In the genomic region with DNA sequence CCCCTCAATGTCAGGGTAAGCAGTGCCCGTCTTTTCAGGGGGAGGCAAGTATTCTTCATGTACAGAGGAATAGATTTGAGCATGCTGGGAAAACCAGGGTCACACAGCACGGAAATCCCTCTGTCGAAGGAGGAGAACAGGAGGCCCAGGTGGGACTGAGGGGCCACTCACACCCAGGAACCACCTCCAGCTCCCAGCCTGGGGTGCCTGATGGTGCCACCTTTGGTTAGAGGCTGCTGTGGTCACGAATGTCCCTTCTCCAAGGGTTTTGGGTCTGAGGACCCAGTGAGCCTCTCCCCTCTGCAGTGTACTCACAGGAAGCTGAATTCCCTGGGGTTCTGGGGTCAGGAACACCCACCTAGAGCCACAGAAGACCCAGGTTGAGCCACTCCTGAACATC, we compare ENCODE assay signal across 36 cellular contexts.
"Had no signal": no experiment of that assay in that cellular context is flagged by ENCODE, and none has a peak within 500 bp of the region (broad histone marks: within the 10 kb centered on the region; RNA-seq: fewer than 3 reads in every experiment).

No MANE protein-coding gene starts in this region.

- FAIRE-seq: astrocyte, TTC549 had no signal

- H3K27ac Mint-ChIP-seq: activated B cell treated with CpG ODN at 0.5 μM for 24 hours; activated CD4-positive, alpha-beta memory T cell treated with anti-CD3 and anti-CD28 coated beads for 36 hours; activated CD4-positive, alpha-beta T cell treated with anti-CD3 and anti-CD28 coated beads, Interleukin-2, amount 10 ng/mL, durations not matched to agents 24 days and 14 days; activated CD8-positive, alpha-beta T cell treated with anti-CD3 and anti-CD28 coated beads for 36 hours; activated naive CD4-positive, alpha-beta T cell treated with anti-CD3 and anti-CD28 coated beads for 36 hours; activated naive CD4-positive, alpha-beta T cell treated with anti-CD3 and anti-CD28 coated beads, Interleukin-2, amount 50 U/mL, for 72 hours; activated naive CD8-positive, alpha-beta T cell treated with anti-CD3 and anti-CD28 coated beads for 36 hours; activated T-cell treated with anti-CD3 and anti-CD28 coated beads, Interleukin-2, amount 50 U/mL, for 72 hours; activated T-helper 1 cell treated with anti-CD3 and anti-CD28 coated beads, Interleukin-12 subunit alpha, Interleukin-12 subunit beta, Interleukin-2, Interleukin-4 antibody, amounts not matched to agents 30 ng/mL and 10 ng/mL and 1 ng/mL, durations not matched to agents 14 hours and 24 hours and 36 hours; activated T-helper 17 cell treated with anti-CD3 and anti-CD28 coated beads, Interleukin-2, amount 50 U/mL, for 72 hours; T-helper 1 cell treated with Interleukin-12 subunit alpha and Interleukin-12 subunit beta and Interleukin-4 antibody, amounts not matched to agents 30 μg/mL and 1 μg/mL, for 36 hours; T-helper 2 cell treated with Interferon-gamma antibody and Interleukin-4, amounts not matched to agents 5 μg/mL and 100 μg/mL, for 36 hours had no signal

- H3K36me3 Mint-ChIP-seq: activated CD4-positive, alpha-beta memory T cell treated with anti-CD3 and anti-CD28 coated beads for 36 hours; activated naive CD4-positive, alpha-beta T cell treated with anti-CD3 and anti-CD28 coated beads, Interleukin-2, amount 50 U/mL, for 72 hours; activated naive CD8-positive, alpha-beta T cell treated with anti-CD3 and anti-CD28 coated beads for 36 hours had no signal

- H3K36me3 ChIP-seq: adrenal gland, brain microvascular endothelial cell, breast epithelium had no signal

- H3K4me1 Mint-ChIP-seq: activated B cell treated with CpG ODN at 0.5 μM for 24 hours; activated CD4-positive, alpha-beta T cell treated with anti-CD3 and anti-CD28 coated beads, Interleukin-2, amount 10 ng/mL, durations not matched to agents 24 days and 14 days; activated naive CD8-positive, alpha-beta T cell treated with anti-CD3 and anti-CD28 coated beads for 36 hours; central memory CD8-positive, alpha-beta T cell had no signal

- H3K9me3 ChIP-seq: adrenal gland, body of pancreas, breast epithelium had no signal

- H3K4me3 ChIP-seq: adrenal gland, body of pancreas, breast epithelium had no signal

- H3K4me1 ChIP-seq: adrenal gland, body of pancreas, breast epithelium had no signal

- H3K9me3 Mint-ChIP-seq: activated CD4-positive, alpha-beta memory T cell treated with anti-CD3 and anti-CD28 coated beads for 36 hours; activated CD4-positive, alpha-beta T cell treated with anti-CD3 and anti-CD28 coated beads, Interleukin-2, amount 10 ng/mL, durations not matched to agents 24 days and 14 days; activated CD8-positive, alpha-beta T cell treated with anti-CD3 and anti-CD28 coated beads for 36 hours; activated naive CD4-positive, alpha-beta T cell treated with anti-CD3 and anti-CD28 coated beads for 36 hours; activated naive CD4-positive, alpha-beta T cell treated with anti-CD3 and anti-CD28 coated beads, Interleukin-2, amount 50 U/mL, for 72 hours; activated naive CD8-positive, alpha-beta T cell treated with anti-CD3 and anti-CD28 coated beads for 36 hours; activated T-cell treated with anti-CD3 and anti-CD28 coated beads, Interleukin-2, amount 50 U/mL, for 4 hours; activated T-cell treated with anti-CD3 and anti-CD28 coated beads, Interleukin-2, amount 50 U/mL, for 72 hours; activated T-helper 1 cell treated with anti-CD3 and anti-CD28 coated beads, Interleukin-12 subunit alpha, Interleukin-12 subunit beta, Interleukin-2, Interleukin-4 antibody, amounts not matched to agents 30 ng/mL and 10 ng/mL and 1 ng/mL, durations not matched to agents 14 hours and 24 hours and 36 hours; activated T-helper 17 cell treated with anti-CD3 and anti-CD28 coated beads, Interleukin-2, amount 50 U/mL, for 72 hours; central memory CD8-positive, alpha-beta T cell; T-helper 1 cell treated with Interleukin-12 subunit alpha and Interleukin-12 subunit beta and Interleukin-4 antibody, amounts not matched to agents 30 μg/mL and 1 μg/mL, for 36 hours; T-helper 2 cell treated with Interferon-gamma antibody and Interleukin-4, amounts not matched to agents 5 μg/mL and 100 μg/mL, for 36 hours had no signal

- H3K27ac ChIP-seq: adrenal gland, body of pancreas, brain microvascular endothelial cell, breast epithelium had no signal

- DNase-seq: activated B cell treated with CpG ODN at 0.5 μM for 24 hours; activated CD4-positive, alpha-beta memory T cell treated with anti-CD3 and anti-CD28 coated beads for 36 hours; activated CD4-positive, alpha-beta T cell treated with anti-CD3 and anti-CD28 coated beads for 4 hours; activated CD4-positive, alpha-beta T cell treated with anti-CD3 and anti-CD28 coated beads, Interleukin-2, amount 10 ng/mL, durations not matched to agents 24 days and 14 days; activated CD4-positive, alpha-beta T cell treated with anti-CD3 and anti-CD28 coated beads, Interleukin-2, amount 50 U/mL, for 1 hour; activated CD4-positive, alpha-beta T cell treated with anti-CD3 and anti-CD28 coated beads, Interleukin-2, amount 50 U/mL, for 4 hours; activated CD4-positive, CD25-positive, alpha-beta regulatory T cell treated with anti-CD3 and anti-CD28 coated beads, Interleukin-2, amount 50 U/mL, for 72 hours; activated CD8-positive, alpha-beta memory T cell treated with anti-CD3 and anti-CD28 coated beads, Interleukin-2, amount 50 U/mL, for 4 hours; activated CD8-positive, alpha-beta T cell treated with anti-CD3 and anti-CD28 coated beads for 36 hours; activated gamma-delta T cell treated with Interleukin-2 at 50 U/mL for 16 hours; activated naive CD4-positive, alpha-beta T cell; activated naive CD4-positive, alpha-beta T cell treated with anti-CD3 and anti-CD28 coated beads for 36 hours; activated naive CD4-positive, alpha-beta T cell treated with anti-CD3 and anti-CD28 coated beads, Interleukin-2, amount 50 U/mL, for 16 hours; activated naive CD8-positive, alpha-beta T cell treated with anti-CD3 and anti-CD28 coated beads for 36 hours; activated T-cell treated with anti-CD3 and anti-CD28 coated beads for 4 hours; activated T-cell treated with anti-CD3 and anti-CD28 coated beads, Interleukin-2, amount 50 U/mL, for 1 hour; activated T-cell treated with anti-CD3 and anti-CD28 coated beads, Interleukin-2, amount 50 U/mL, for 4 hours; activated T-cell treated with anti-CD3 and anti-CD28 coated beads, Interleukin-2, amount 50 U/mL, for 72 hours; amniotic stem cell; aorta; body of pancreas; brain microvascular endothelial cell; caudate nucleus; T-helper 1 cell; T-helper 2 cell; T-helper 9 cell had no signal

- ATAC-seq: activated CD8-positive, alpha-beta T cell treated with anti-CD3 and anti-CD28 coated beads for 36 hours; activated naive CD4-positive, alpha-beta T cell treated with anti-CD3 and anti-CD28 coated beads, Interleukin-2, amount 50 U/mL, for 72 hours; activated T-cell treated with anti-CD3 and anti-CD28 coated beads, Interleukin-2, amount 50 U/mL, for 4 hours; activated T-cell treated with anti-CD3 and anti-CD28 coated beads, Interleukin-2, amount 50 U/mL, for 72 hours; activated T-helper 17 cell treated with anti-CD3 and anti-CD28 coated beads, Interleukin-2, amount 50 U/mL, for 72 hours; body of pancreas had no signal

- H3K4me3 Mint-ChIP-seq: activated B cell treated with CpG ODN at 0.5 μM for 24 hours; activated CD4-positive, alpha-beta memory T cell treated with anti-CD3 and anti-CD28 coated beads for 36 hours; activated CD4-positive, alpha-beta T cell treated with anti-CD3 and anti-CD28 coated beads, Interleukin-2, amount 10 ng/mL, durations not matched to agents 24 days and 14 days; activated CD8-positive, alpha-beta T cell treated with anti-CD3 and anti-CD28 coated beads for 36 hours; activated naive CD4-positive, alpha-beta T cell treated with anti-CD3 and anti-CD28 coated beads for 36 hours; activated naive CD8-positive, alpha-beta T cell treated with anti-CD3 and anti-CD28 coated beads for 36 hours; activated T-cell treated with anti-CD3 and anti-CD28 coated beads, Interleukin-2, amount 50 U/mL, for 4 hours; activated T-cell treated with anti-CD3 and anti-CD28 coated beads, Interleukin-2, amount 50 U/mL, for 72 hours; activated T-helper 1 cell treated with anti-CD3 and anti-CD28 coated beads, Interleukin-12 subunit alpha, Interleukin-12 subunit beta, Interleukin-2, Interleukin-4 antibody, amounts not matched to agents 30 ng/mL and 10 ng/mL and 1 ng/mL, durations not matched to agents 14 hours and 24 hours and 36 hours; activated T-helper 17 cell treated with anti-CD3 and anti-CD28 coated beads, Interleukin-2, amount 50 U/mL, for 72 hours; central memory CD8-positive, alpha-beta T cell; T-helper 1 cell treated with Interleukin-12 subunit alpha and Interleukin-12 subunit beta and Interleukin-4 antibody, amounts not matched to agents 30 μg/mL and 1 μg/mL, for 36 hours; T-helper 2 cell treated with Interferon-gamma antibody and Interleukin-4, amounts not matched to agents 5 μg/mL and 100 μg/mL, for 36 hours had no signal

- H3K27me3 Mint-ChIP-seq: activated B cell treated with CpG ODN at 0.5 μM for 24 hours; activated CD4-positive, alpha-beta memory T cell treated with anti-CD3 and anti-CD28 coated beads for 36 hours; activated CD4-positive, alpha-beta T cell treated with anti-CD3 and anti-CD28 coated beads, Interleukin-2, amount 10 ng/mL, durations not matched to agents 24 days and 14 days; activated CD8-positive, alpha-beta T cell treated with anti-CD3 and anti-CD28 coated beads for 36 hours; activated naive CD8-positive, alpha-beta T cell treated with anti-CD3 and anti-CD28 coated beads for 36 hours; activated T-helper 17 cell treated with anti-CD3 and anti-CD28 coated beads, Interleukin-2, amount 50 U/mL, for 72 hours; central memory CD8-positive, alpha-beta T cell had no signal
